ENCODE assay signal across 11 cellular contexts in genomic region chr9:33137781-33138264, GRCh38. TPM values are rescaled to one million over a fixed set of nuclear protein-coding genes. Genes with fewer than 3 reads are reported as not detected.
A peak's percentile ranks its signal among the peaks of the same experiment; 100 is the strongest.
DNase-seq lines count a peak whose midpoint lies in the region; ATAC-seq, FAIRE-seq and TF ChIP-seq lines count a peak whose summit lies in the region.
"Had no signal": no experiment of that assay in that cellular context is flagged by ENCODE, and none has a peak within 500 bp of the region (broad histone marks: within the 10 kb centered on the region; RNA-seq: fewer than 3 reads in every experiment).

No MANE protein-coding gene starts in this region.

- no peak overlapping the region for H2AFZ ChIP-seq in GM23248

- in situ Hi-C loops in GM23248 (cut with MboI): no loop called here

- TF ChIP-seq CTCF in left ventricle myocardium inferior (IDR thresholded peaks at IDR 0.05; ENCODE audit: borderline replicate concordance) (no peak), coronary artery (IDR thresholded peaks at IDR 0.05) (no peak), suprapubic skin (IDR thresholded peaks at IDR 0.05) (no peak)

- 95% methylated on average over 10 of the region's 11 CpGs for WGBS in suprapubic skin
- 93 to 96% methylated on average over 11 of the region's 11 CpGs for WGBS in GM23248 (ENCODE audit: low coverage in 1 of 2, low lambda C conversion rate in 2 of 2, missing lambda C conversion rate in 2 of 2), 2 experiments

- peaks cover 19% of the 10 kb centered on the region for H3K36me3 ChIP-seq in left ventricle myocardium inferior
- H3K36me3 ChIP-seq in suprapubic skin: peaks cover 9% of the 10 kb centered on the region
- H3K36me3 ChIP-seq in GM23248 (ENCODE audit: low read depth): peaks cover 19% of the 10 kb centered on the region; the same call in 1 of the 2 replicates

- no peaks in the 10 kb centered on the region for H3K9me3 ChIP-seq in left ventricle myocardium inferior (replicated peaks)
- no peaks in the 10 kb centered on the region for H3K9me3 ChIP-seq in suprapubic skin
- no peaks in the 10 kb centered on the region for H3K9me3 ChIP-seq in GM23248 (ENCODE audit: low read depth)

- H3K4me2 ChIP-seq in GM23248 (ENCODE audit: unreplicated experiment): no peak overlapping the region

- H3K9me2 ChIP-seq in GM23248 (ENCODE audit: insufficient read depth): no peaks in the 10 kb centered on the region

- ATAC-seq in left cardiac atrium: no peak
- ATAC-seq in HG02759 (IDR thresholded peaks at IDR 0.05; ENCODE audit: unreplicated experiment): peak; percentile 31
- no peak for ATAC-seq in HG03354 (IDR thresholded peaks at IDR 0.05; ENCODE audit: poor library complexity, severe bottlenecking, unreplicated experiment)

- DNase-seq in left ventricle myocardium inferior (no peak), left cardiac atrium (no peak), coronary artery (ENCODE audit: low spot score) (peak; percentile 52), suprapubic skin (ENCODE audit: low spot score in 2 of 2) (peak; percentile 52 to 72), GM23248 (no peak), GM12891 (ENCODE audit: insufficient read length, low spot score) (no peak)
- DNase-seq: NCI-H2107; stimulated activated CD4-positive, alpha-beta T cell treated with anti-CD3 and anti-CD28 coated beads, Interleukin-4, amount 100 ng/mL, for 1 hour; stimulated activated naive CD4-positive, alpha-beta T cell treated with Interleukin-2 at 50 U/mL for 16 hours had no signal

- no peak for TF ChIP-seq EP300 in suprapubic skin (IDR thresholded peaks at IDR 0.05)

- TF ChIP-seq POLR2A in suprapubic skin (IDR thresholded peaks at IDR 0.05) (no peak), GM12891 (IDR thresholded peaks at IDR 0.05; ENCODE audit: low read depth, low read length) (no peak)

- H4K20me1 ChIP-seq in GM23248 (ENCODE audit: insufficient read depth): peaks cover 4% of the 10 kb centered on the region; the same call in 1 of the 2 replicates

- no peak for FAIRE-seq in GM12891 (lab: Jason Lieb, UNC)

- peaks cover 100% of the 10 kb centered on the region for H3K4me1 ChIP-seq in left ventricle myocardium inferior
- H3K4me1 ChIP-seq in suprapubic skin: peaks cover 91% of the 10 kb centered on the region
- peaks cover 40% of the 10 kb centered on the region for H3K4me1 ChIP-seq in GM23248 (ENCODE audit: insufficient read depth)

- H3K9ac ChIP-seq in GM23248: no peak overlapping the region

- H3F3A ChIP-seq in GM23248 (ENCODE audit: insufficient read depth): peaks cover 37% of the 10 kb centered on the region

- H3K4me3 ChIP-seq in left ventricle myocardium inferior: no peak overlapping the region
- no peak overlapping the region for H3K4me3 ChIP-seq in coronary artery
- H3K4me3 ChIP-seq in suprapubic skin: no peak overlapping the region
- no peak overlapping the region for H3K4me3 ChIP-seq in GM23248

- peaks cover 100% of the 10 kb centered on the region for H3K79me2 ChIP-seq in GM23248 (ENCODE audit: insufficient read depth)

- intact Hi-C loops in left ventricle myocardium inferior (cut with micrococcal nuclease) (no loop called here), left cardiac atrium (cut with DNase I) (no loop called here)

- H3K27me3 ChIP-seq in left ventricle myocardium inferior (ENCODE audit: low read depth): no peaks in the 10 kb centered on the region
- no peaks in the 10 kb centered on the region for H3K27me3 ChIP-seq in suprapubic skin
- H3K27me3 ChIP-seq in GM23248 (replicated peaks; ENCODE audit: insufficient read depth): no peaks in the 10 kb centered on the region

- H3K27ac ChIP-seq in left ventricle myocardium inferior (replicated peaks) (peak overlapping the region; percentile 87), coronary artery (no peak overlapping the region), suprapubic skin (no peak overlapping the region), GM23248 (no peak overlapping the region)

TF ChIP-seq in GM12891, 5 proteins besides CTCF, POLR2A, EP300 and RAD21:
- TF ChIP-seq POLR2AphosphoS5 (IDR thresholded peaks at IDR 0.05; ENCODE audit: low read depth, low read length) (no peak), TAF1 (IDR thresholded peaks at IDR 0.05; ENCODE audit: low read depth, low read length) (no peak), PAX5 (IDR thresholded peaks at IDR 0.05; ENCODE audit: insufficient read depth, low read length, severe bottlenecking) (no peak), POU2F2 (IDR thresholded peaks at IDR 0.05; ENCODE audit: low read depth, low read length) (no peak), SPI1 (IDR thresholded peaks at IDR 0.05; ENCODE audit: low read depth, low read length) (no peak)

RNA-seq across cellular contexts. Expression of gene B4GALT1, which starts 29.3 kb away (rescaled TPM):
- total RNA-seq in left ventricle myocardium inferior: 37.1 TPM
- total RNA-seq in left cardiac atrium: 100 to 1,000 TPM in 1 of 2 donors, 10 to 100 TPM in 1; 49.5 to 107 TPM
- total RNA-seq in suprapubic skin: 10 to 100 TPM; 45.1 to 68.7 (median 53.5) TPM
- total RNA-seq in GM23248 (2014; rRNA removed; shearing (Covaris generic)): 70.8 and 74.3 TPM in 2 replicates
- 139 and 140 TPM in 2 replicates for polyA plus RNA-seq in GM23248 (2016; fragmentation: Nextera tagmentation; extraction: Ambion mirVana)
- polyA plus RNA-seq in GM12891 (2012; ENCODE audit: low read depth, missing spikeins): 35.2 TPM

Comparison
In these comparisons a context has a peak if more than half of its experiments do, and no peak if none do; other contexts are left out.
1. DNase-seq: peak in coronary artery (single experiment) and suprapubic skin (2 of 2); none in left ventricle myocardium inferior (single experiment), left cardiac atrium (single experiment), GM23248 (single experiment) and GM12891 (single experiment).